In the genomic region with DNA sequence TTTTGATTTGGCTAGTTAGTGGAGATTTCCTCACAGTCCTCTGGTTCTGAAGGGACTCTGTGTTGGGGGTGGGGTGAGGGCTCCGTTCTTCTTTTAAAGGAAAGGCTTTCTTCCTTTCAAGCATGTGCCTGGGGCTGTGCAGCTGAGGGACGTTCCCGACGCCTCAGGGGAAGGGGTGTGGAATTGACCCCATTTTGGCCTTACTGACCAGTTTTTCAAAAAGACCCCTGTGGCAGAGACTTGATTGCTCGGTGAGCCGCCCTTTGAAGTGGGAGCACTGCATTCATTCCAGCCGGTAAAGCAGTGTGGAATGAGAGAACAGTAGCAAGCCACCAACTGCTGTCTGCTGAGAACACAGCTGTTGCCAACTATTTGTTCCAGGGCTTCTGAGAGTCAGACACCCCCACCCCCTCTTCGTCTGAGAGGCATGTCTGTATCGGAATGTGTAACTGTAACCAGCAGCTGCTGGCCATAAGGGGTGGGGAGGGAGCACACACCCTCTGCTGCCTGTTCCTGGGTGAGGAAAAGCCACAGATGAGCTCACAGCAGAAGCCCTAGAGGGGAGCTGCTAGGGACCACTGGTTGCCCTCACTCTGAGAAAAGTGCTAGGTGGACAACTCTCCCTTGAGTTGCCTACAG, we compare ENCODE assay signal across 8 cellular contexts. TPM values are rescaled to one million over a fixed set of nuclear protein-coding genes. Genes with fewer than 3 reads are reported as not detected.
DNase-seq lines count a peak whose midpoint lies in the region; ATAC-seq and TF ChIP-seq lines count a peak whose summit lies in the region.

No MANE protein-coding gene starts in this region.

- POLR2A ChIA-PET in HEK293 (lab: Yijun Ruan, JAX) = interaction anchor here (0.6 to 2.6 kb wide), 7 partner anchors 10 to 315 kb away, joined by 3 to 14 read pairs (median 3); a partner anchor contains a TSS
- POLR2A ChIA-PET in WTC11 (lab: Charles Lee) = interaction anchor here (0.6 to 1.4 kb wide), 7 partner anchors 16 to 505 kb away, joined by 3 to 11 read pairs (median 5); a partner anchor contains a TSS

- H3K27me3 Mint-ChIP-seq in WTC11 (ENCODE audit: low read depth) = no peaks in the 10 kb centered on the region

- H3K4me3 ChIP-seq in HEK293 (ENCODE audit: low read depth, low read length) = no peak overlapping the region

- H3K9me3 ChIP-seq in HEK293 (ENCODE audit: control insufficient read depth, insufficient read depth, low read depth, low read length) = no peaks in the 10 kb centered on the region

- peaks cover 17% of the 10 kb centered on the region for H3K4me1 ChIP-seq in HEK293 (ENCODE audit: control insufficient read depth, insufficient read depth, low read length)

- peak overlapping the region; percentile 32 for H3K27ac Mint-ChIP-seq in WTC11

- peak; percentile 66 for ATAC-seq in WTC11

- H3K36me3 Mint-ChIP-seq in WTC11 = no peaks in the 10 kb centered on the region

- no peaks in the 10 kb centered on the region for H3K9me3 Mint-ChIP-seq in WTC11

- CTCF ChIA-PET in HEK293 (lab: Yijun Ruan, JAX) (interaction anchor here (0.8 to 3.8 kb wide), 5 partner anchors 11 to 1124 kb away, joined by 3 to 22 read pairs (median 3); no protein-coding TSS in a partner anchor), WTC11 (lab: Charles Lee) (interaction anchor here (0.9 to 1.0 kb wide), 3 partner anchors 43 to 103 kb away, joined by 3 read pairs; a partner anchor contains a TSS)

- peak overlapping the region; percentile 2; the same call in 1 of the 2 replicates for H3K27ac ChIP-seq in HEK293 (ENCODE audit: extremely low read depth, low read depth, low read length)

- peak overlapping the region; percentile 41 for H3K4me3 Mint-ChIP-seq in WTC11

- H3K36me3 ChIP-seq in HEK293 (ENCODE audit: control insufficient read depth in 2 of 2, insufficient read depth in 1 of 2, low read length in 2 of 2) = no peaks in the 10 kb centered on the region

- DNase-seq in WTC11 (ENCODE audit: low spot score) = peak; percentile 66
- peak; percentile 91 for DNase-seq in foreskin melanocyte
- peak; percentile 98 for DNase-seq in non-pigmented ciliary epithelial cell (ENCODE audit: low read depth)
- DNase-seq in NCI-H2081 treated with DMSO at 0.1 percent for 48 hours (lab: John Stamatoyannopoulos, UW) = no peak
- DNase-seq in NCI-H1930 (lab: John Stamatoyannopoulos, UW) = no peak
- DNase-seq in activated CD4-positive, CD25-positive, alpha-beta regulatory T cell (lab: John Stamatoyannopoulos, UW) = no peak
- no peak for DNase-seq in DMS53 (lab: John Stamatoyannopoulos, UW)

- H3K4me1 Mint-ChIP-seq in WTC11 = peaks cover 70% of the 10 kb centered on the region

- no peak for TF ChIP-seq CTCF in HEK293 (tag by site-specific recombination; IDR thresholded peaks at IDR 0.05)
- no peak for TF ChIP-seq CTCF in WTC11 (IDR thresholded peaks at IDR 0.05)

TF ChIP-seq in HEK293, 187 proteins besides CTCF, POLR2A, EP300 and RAD21 (continues in another document):
- no peak for TF ChIP-seq ZNF24 (tag by site-specific recombination; IDR thresholded peaks at IDR 0.05)
- TF ChIP-seq, protein P1, sequence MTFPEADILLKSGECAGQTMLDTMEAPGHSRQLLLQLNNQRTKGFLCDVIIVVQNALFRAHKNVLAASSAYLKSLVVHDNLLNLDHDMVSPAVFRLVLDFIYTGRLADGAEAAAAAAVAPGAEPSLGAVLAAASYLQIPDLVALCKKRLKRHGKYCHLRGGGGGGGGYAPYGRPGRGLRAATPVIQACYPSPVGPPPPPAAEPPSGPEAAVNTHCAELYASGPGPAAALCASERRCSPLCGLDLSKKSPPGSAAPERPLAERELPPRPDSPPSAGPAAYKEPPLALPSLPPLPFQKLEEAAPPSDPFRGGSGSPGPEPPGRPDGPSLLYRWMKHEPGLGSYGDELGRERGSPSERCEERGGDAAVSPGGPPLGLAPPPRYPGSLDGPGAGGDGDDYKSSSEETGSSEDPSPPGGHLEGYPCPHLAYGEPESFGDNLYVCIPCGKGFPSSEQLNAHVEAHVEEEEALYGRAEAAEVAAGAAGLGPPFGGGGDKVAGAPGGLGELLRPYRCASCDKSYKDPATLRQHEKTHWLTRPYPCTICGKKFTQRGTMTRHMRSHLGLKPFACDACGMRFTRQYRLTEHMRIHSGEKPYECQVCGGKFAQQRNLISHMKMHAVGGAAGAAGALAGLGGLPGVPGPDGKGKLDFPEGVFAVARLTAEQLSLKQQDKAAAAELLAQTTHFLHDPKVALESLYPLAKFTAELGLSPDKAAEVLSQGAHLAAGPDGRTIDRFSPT (tag by site-specific recombination; IDR thresholded peaks at IDR 0.05) = no peak
- no peak for TF ChIP-seq ZNF155 (tag by site-specific recombination; IDR thresholded peaks at IDR 0.05)
- TF ChIP-seq ZBTB48 (tag by site-specific recombination; IDR thresholded peaks at IDR 0.05) = peak; percentile 67; the same call in 1 of the 2 replicates
- TF ChIP-seq ZNF221 (tag by site-specific recombination; IDR thresholded peaks at IDR 0.05; ENCODE audit: borderline replicate concordance) = no peak
- no peak for TF ChIP-seq ZNF433 (tag by site-specific recombination; IDR thresholded peaks at IDR 0.05; ENCODE audit: low read depth)

TF ChIP-seq in WTC11, 78 proteins besides CTCF, POLR2A, EP300 and RAD21:
- TF ChIP-seq TEAD4 (CRISPR knock-in tag; IDR thresholded peaks at IDR 0.05) (no peak), FOXK1 (CRISPR knock-in tag; IDR thresholded peaks at IDR 0.05) (0 out of 2 replicates have a peak, but pooled peaks have one; percentile 18), ZNF263 (CRISPR knock-in tag; IDR thresholded peaks at IDR 0.05; ENCODE audit: low read depth) (peak; percentile 51; the same call in 1 of the 2 replicates), GABPB1 (CRISPR knock-in tag; IDR thresholded peaks at IDR 0.05) (0 out of 2 replicates have a peak, but pooled peaks have one; percentile 14), SMAD4 (CRISPR knock-in tag; IDR thresholded peaks at IDR 0.05) (no peak)
- TF ChIP-seq, protein P2, sequence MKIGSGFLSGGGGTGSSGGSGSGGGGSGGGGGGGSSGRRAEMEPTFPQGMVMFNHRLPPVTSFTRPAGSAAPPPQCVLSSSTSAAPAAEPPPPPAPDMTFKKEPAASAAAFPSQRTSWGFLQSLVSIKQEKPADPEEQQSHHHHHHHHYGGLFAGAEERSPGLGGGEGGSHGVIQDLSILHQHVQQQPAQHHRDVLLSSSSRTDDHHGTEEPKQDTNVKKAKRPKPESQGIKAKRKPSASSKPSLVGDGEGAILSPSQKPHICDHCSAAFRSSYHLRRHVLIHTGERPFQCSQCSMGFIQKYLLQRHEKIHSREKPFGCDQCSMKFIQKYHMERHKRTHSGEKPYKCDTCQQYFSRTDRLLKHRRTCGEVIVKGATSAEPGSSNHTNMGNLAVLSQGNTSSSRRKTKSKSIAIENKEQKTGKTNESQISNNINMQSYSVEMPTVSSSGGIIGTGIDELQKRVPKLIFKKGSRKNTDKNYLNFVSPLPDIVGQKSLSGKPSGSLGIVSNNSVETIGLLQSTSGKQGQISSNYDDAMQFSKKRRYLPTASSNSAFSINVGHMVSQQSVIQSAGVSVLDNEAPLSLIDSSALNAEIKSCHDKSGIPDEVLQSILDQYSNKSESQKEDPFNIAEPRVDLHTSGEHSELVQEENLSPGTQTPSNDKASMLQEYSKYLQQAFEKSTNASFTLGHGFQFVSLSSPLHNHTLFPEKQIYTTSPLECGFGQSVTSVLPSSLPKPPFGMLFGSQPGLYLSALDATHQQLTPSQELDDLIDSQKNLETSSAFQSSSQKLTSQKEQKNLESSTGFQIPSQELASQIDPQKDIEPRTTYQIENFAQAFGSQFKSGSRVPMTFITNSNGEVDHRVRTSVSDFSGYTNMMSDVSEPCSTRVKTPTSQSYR (CRISPR knock-in tag; IDR thresholded peaks at IDR 0.05) = peak; percentile 63; the same call in 1 of the 2 replicates

RNA-seq across cellular contexts. Expression of a gene that starts 33.1 kb away (rescaled TPM):
- 25.9 to 26.8 TPM (median 26.4 TPM) in 3 replicates for total RNA-seq in WTC11 (2021)

Comparison
In these comparisons a context has a peak if more than half of its experiments do, and no peak if none do; other contexts are left out.
1. DNase-seq: peak in WTC11 (single experiment), foreskin melanocyte (single experiment) and non-pigmented ciliary epithelial cell (single experiment); none in NCI-H2081 treated with DMSO at 0.1 percent for 48 hours (single experiment), NCI-H1930 (0 of 2), activated CD4-positive, CD25-positive, alpha-beta regulatory T cell (0 of 4) and DMS53 (single experiment).